1 cellular context compared by ENCODE assay signal in genomic region chr16:3305109-3306068, GRCh38.
TF ChIP-seq lines count a peak whose summit lies in the region.

A gene with protein sequence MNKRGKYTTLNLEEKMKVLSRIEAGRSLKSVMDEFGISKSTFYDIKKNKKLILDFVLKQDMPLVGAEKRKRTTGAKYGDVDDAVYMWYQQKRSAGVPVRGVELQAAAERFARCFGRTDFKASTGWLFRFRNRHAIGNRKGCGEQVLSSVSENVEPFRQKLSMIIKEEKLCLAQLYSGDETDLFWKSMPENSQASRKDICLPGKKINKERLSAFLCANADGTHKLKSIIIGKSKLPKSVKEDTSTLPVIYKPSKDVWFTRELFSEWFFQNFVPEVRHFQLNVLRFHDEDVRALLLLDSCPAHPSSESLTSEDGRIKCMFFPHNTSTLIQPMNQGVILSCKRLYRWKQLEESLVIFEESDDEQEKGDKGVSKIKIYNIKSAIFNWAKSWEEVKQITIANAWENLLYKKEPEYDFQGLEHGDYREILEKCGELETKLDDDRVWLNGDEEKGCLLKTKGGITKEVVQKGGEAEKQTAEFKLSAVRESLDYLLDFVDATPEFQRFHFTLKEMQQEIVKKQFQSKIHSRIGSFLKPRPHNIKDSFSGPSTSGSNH (minus strand): TSS chr16:3305430. CDS start chr16:3300614, 4,816 bp downstream.
Gene ZNF75A (plus strand): TSS chr16:3305497. CDS start chr16:3308429, 2,932 bp downstream.

TF ChIP-seq in K562, 482 proteins besides CTCF, POLR2A, EP300 and RAD21 (continued from another document and continues in another):
- TF ChIP-seq, protein P1, sequence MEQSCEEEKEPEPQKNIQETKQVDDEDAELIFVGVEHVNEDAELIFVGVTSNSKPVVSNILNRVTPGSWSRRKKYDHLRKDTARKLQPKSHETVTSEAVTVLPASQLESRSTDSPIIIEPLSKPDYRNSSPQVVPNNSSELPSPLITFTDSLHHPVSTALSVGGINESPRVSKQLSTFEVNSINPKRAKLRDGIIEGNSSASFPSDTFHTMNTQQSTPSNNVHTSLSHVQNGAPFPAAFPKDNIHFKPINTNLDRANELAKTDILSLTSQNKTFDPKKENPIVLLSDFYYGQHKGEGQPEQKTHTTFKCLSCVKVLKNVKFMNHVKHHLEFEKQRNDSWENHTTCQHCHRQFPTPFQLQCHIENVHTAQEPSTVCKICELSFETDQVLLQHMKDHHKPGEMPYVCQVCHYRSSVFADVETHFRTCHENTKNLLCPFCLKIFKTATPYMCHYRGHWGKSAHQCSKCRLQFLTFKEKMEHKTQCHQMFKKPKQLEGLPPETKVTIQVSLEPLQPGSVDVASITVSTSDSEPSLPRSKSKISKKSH (CRISPR knock-in tag; IDR thresholded peaks at IDR 0.05): no peak
- TF ChIP-seq TCF7L2 (IDR thresholded peaks at IDR 0.05; ENCODE audit: low read depth, low read length) (no peak), OTX1 (CRISPR knock-in tag; IDR thresholded peaks at IDR 0.05) (no peak), BCOR (IDR thresholded peaks at IDR 0.05) (peak; percentile 26; the same call in 1 of the 2 replicates), NR2C1 (IDR thresholded peaks at IDR 0.05) (no peak), NR2C1 (tag; IDR thresholded peaks at IDR 0.05) (0 out of 2 replicates have a peak, but pooled peaks have one; percentile 13), ZNF133 (CRISPR knock-in tag; IDR thresholded peaks at IDR 0.05) (no peak), BRF1 (IDR thresholded peaks at IDR 0.05; ENCODE audit: borderline replicate concordance, extremely low read depth, insufficient read length) (no peak), ZNF12 (CRISPR knock-in tag; IDR thresholded peaks at IDR 0.05) (peak; percentile 76; the same call in 1 of the 2 replicates), SP2 (IDR thresholded peaks at IDR 0.05; ENCODE audit: extremely low read depth, low read depth, low read length, poor library complexity, severe bottlenecking) (peak; percentile 48), GATA2 (CRISPR knock-in tag; IDR thresholded peaks at IDR 0.05) (no peak), ZNF707 (CRISPR knock-in tag; conservative IDR thresholded peaks at IDR 0.05) (no peak), ATF7 (IDR thresholded peaks at IDR 0.05) (peak; percentile 45), ZNF140 (CRISPR knock-in tag; IDR thresholded peaks at IDR 0.05) (no peak), EWSR1 (IDR thresholded peaks at IDR 0.05; ENCODE audit: borderline replicate concordance, low read depth, partially characterized antibody) (no peak), NCOA4 (IDR thresholded peaks at IDR 0.05; ENCODE audit: partially characterized antibody) (no peak), RHOXF2B (CRISPR knock-in tag; conservative IDR thresholded peaks at IDR 0.05) (no peak), ZNF764 (CRISPR knock-in tag; IDR thresholded peaks at IDR 0.05; ENCODE audit: low read depth) (0 out of 2 replicates have a peak, but pooled peaks have one; percentile 52), ASH1L (IDR thresholded peaks at IDR 0.05; ENCODE audit: borderline replicate concordance, low read depth, partially characterized antibody) (no peak), NCOR1 (IDR thresholded peaks at IDR 0.05) (no peak), SMARCA4 (IDR thresholded peaks at IDR 0.05) (no peak), GTF2B (IDR thresholded peaks at IDR 0.05; ENCODE audit: extremely low read depth, insufficient read length) (no peak), ZNF3 (CRISPR knock-in tag; IDR thresholded peaks at IDR 0.05) (no peak), KDM2B (CRISPR knock-in tag; IDR thresholded peaks at IDR 0.05) (no peak), ARID4B (CRISPR knock-in tag; IDR thresholded peaks at IDR 0.05) (peak; percentile 89), HDAC1 (IDR thresholded peaks at IDR 0.05) (peak; percentile 31 to 78; a peak in 2 of 4 replicates), YBX1 (IDR thresholded peaks at IDR 0.05) (no peak), HNRNPL (IDR thresholded peaks at IDR 0.05; ENCODE audit: low read depth, low read length) (no peak; the same call in 1 of the 2 replicates), TOE1 (IDR thresholded peaks at IDR 0.05; ENCODE audit: borderline replicate concordance) (0 out of 2 replicates have a peak, but pooled peaks have one; percentile 46), TOE1 (CRISPR knock-in tag; IDR thresholded peaks at IDR 0.05; ENCODE audit: borderline replicate concordance, low read depth) (0 out of 2 replicates have a peak, but pooled peaks have one; percentile 29), SIX5 (IDR thresholded peaks at IDR 0.05; ENCODE audit: borderline replicate concordance in 1 of 2, insufficient read depth in 1 of 2, low read depth in 1 of 2, low read length in 2 of 2) (no peak), SMAD1 (IDR thresholded peaks at IDR 0.05; ENCODE audit: low read depth, low read length, partially characterized antibody) (no peak), ZNF324 (CRISPR knock-in tag; IDR thresholded peaks at IDR 0.05) (no peak), DNMT1 (IDR thresholded peaks at IDR 0.05) (no peak), ZNF57 (CRISPR knock-in tag; IDR thresholded peaks at IDR 0.05) (no peak), ZNF146 (CRISPR knock-in tag; IDR thresholded peaks at IDR 0.05; ENCODE audit: unreplicated experiment) (no peak), TCF3 (CRISPR knock-in tag; IDR thresholded peaks at IDR 0.05) (peak; percentile 29; the same call in 1 of the 2 replicates), ZNF668 (CRISPR knock-in tag; IDR thresholded peaks at IDR 0.05) (no peak), KLF13 (tag; IDR thresholded peaks at IDR 0.05; ENCODE audit: borderline replicate concordance, low read depth) (no peak), SIN3B (IDR thresholded peaks at IDR 0.05; ENCODE audit: low read depth) (peak; percentile 80), NRF1 (conservative IDR thresholded peaks at IDR 0.05 in 1 of 2, IDR thresholded peaks at IDR 0.05 in 1 of 2) (peak; percentile 70 to 78), MIER1 (IDR thresholded peaks at IDR 0.05; ENCODE audit: low read depth) (no peak), TAF15 (IDR thresholded peaks at IDR 0.05; ENCODE audit: low read depth, low read length) (no peak), SRSF1 (IDR thresholded peaks at IDR 0.05; ENCODE audit: low read depth, low read length) (0 out of 2 replicates have a peak, but pooled peaks have one; percentile 75), MTA2 (IDR thresholded peaks at IDR 0.05; ENCODE audit: low read depth) (no peak), ZNF354B (CRISPR knock-in tag; IDR thresholded peaks at IDR 0.05) (no peak), CLOCK (CRISPR knock-in tag; IDR thresholded peaks at IDR 0.05; ENCODE audit: borderline replicate concordance) (no peak)
- TF ChIP-seq, protein P2, sequence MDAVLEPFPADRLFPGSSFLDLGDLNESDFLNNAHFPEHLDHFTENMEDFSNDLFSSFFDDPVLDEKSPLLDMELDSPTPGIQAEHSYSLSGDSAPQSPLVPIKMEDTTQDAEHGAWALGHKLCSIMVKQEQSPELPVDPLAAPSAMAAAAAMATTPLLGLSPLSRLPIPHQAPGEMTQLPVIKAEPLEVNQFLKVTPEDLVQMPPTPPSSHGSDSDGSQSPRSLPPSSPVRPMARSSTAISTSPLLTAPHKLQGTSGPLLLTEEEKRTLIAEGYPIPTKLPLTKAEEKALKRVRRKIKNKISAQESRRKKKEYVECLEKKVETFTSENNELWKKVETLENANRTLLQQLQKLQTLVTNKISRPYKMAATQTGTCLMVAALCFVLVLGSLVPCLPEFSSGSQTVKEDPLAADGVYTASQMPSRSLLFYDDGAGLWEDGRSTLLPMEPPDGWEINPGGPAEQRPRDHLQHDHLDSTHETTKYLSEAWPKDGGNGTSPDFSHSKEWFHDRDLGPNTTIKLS (IDR thresholded peaks at IDR 0.05; ENCODE audit: borderline replicate concordance, low read depth): peak; percentile 93; the same call in 1 of the 2 replicates
- TF ChIP-seq, protein P3, sequence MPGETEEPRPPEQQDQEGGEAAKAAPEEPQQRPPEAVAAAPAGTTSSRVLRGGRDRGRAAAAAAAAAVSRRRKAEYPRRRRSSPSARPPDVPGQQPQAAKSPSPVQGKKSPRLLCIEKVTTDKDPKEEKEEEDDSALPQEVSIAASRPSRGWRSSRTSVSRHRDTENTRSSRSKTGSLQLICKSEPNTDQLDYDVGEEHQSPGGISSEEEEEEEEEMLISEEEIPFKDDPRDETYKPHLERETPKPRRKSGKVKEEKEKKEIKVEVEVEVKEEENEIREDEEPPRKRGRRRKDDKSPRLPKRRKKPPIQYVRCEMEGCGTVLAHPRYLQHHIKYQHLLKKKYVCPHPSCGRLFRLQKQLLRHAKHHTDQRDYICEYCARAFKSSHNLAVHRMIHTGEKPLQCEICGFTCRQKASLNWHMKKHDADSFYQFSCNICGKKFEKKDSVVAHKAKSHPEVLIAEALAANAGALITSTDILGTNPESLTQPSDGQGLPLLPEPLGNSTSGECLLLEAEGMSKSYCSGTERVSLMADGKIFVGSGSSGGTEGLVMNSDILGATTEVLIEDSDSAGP (CRISPR knock-in tag; IDR thresholded peaks at IDR 0.05): no peak
- TF ChIP-seq, protein P4, sequence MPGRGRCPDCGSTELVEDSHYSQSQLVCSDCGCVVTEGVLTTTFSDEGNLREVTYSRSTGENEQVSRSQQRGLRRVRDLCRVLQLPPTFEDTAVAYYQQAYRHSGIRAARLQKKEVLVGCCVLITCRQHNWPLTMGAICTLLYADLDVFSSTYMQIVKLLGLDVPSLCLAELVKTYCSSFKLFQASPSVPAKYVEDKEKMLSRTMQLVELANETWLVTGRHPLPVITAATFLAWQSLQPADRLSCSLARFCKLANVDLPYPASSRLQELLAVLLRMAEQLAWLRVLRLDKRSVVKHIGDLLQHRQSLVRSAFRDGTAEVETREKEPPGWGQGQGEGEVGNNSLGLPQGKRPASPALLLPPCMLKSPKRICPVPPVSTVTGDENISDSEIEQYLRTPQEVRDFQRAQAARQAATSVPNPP (IDR thresholded peaks at IDR 0.05; ENCODE audit: borderline replicate concordance, insufficient read depth, insufficient read length): no peak
- TF ChIP-seq, protein P5, sequence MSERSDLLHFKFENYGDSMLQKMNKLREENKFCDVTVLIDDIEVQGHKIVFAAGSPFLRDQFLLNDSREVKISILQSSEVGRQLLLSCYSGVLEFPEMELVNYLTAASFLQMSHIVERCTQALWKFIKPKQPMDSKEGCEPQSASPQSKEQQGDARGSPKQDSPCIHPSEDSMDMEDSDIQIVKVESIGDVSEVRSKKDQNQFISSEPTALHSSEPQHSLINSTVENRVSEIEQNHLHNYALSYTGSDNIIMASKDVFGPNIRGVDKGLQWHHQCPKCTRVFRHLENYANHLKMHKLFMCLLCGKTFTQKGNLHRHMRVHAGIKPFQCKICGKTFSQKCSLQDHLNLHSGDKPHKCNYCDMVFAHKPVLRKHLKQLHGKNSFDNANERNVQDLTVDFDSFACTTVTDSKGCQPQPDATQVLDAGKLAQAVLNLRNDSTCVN (CRISPR knock-in tag; IDR thresholded peaks at IDR 0.05): no peak
- TF ChIP-seq, protein P6, sequence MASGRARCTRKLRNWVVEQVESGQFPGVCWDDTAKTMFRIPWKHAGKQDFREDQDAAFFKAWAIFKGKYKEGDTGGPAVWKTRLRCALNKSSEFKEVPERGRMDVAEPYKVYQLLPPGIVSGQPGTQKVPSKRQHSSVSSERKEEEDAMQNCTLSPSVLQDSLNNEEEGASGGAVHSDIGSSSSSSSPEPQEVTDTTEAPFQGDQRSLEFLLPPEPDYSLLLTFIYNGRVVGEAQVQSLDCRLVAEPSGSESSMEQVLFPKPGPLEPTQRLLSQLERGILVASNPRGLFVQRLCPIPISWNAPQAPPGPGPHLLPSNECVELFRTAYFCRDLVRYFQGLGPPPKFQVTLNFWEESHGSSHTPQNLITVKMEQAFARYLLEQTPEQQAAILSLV (tag; IDR thresholded peaks at IDR 0.05): no peak
